8 cellular contexts compared by ENCODE assay signal in the genomic region with DNA sequence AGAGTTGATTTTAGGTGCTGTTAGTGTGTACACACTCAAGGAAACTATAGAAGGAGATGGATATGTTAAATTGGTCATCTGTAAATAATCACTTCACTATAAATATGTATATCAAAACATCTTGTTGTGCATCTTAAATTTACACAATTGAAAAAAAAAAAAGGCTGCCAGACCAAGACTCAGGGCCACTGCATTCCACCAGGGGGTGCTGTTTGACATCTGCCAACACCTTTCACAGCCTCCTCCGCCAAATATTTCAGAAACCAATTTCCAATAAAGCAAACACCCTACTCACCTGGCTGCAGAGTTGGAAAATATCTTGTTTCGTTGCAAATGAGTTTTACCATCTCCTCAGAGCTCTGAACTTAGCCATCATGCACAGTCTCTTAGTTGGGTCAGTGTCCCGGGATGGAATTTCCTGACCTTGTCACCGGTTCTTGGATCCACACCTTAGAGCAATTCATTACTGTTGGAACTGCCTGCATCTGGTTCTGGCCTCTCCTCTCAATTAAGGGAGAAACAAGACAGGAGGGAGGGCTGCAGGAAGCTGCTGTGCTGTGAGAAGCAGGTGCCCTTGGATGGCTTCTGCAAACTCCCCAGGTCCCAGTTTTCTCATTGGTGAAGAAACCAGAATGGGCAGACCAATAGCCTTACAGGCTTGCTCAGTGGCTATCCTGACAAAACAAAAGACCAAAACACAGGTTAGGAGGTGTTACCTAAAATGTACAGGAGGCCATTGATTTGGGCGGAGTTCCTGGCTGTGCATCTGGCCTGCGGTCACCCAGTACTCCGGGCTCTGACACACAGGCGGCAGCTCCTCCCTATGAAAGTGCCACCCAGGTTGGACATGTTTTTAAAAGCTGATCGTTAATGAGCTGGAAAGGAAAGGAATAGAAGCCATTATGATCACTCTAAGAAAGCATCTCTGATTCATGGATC.
DNase-seq lines count a peak whose midpoint lies in the region; ATAC-seq and TF ChIP-seq lines count a peak whose summit lies in the region.

No MANE protein-coding gene starts in this region.

- H3K4me3 ChIP-seq in AG09309 (ENCODE audit: control insufficient read depth, low read depth, low read length) (no peak overlapping the region), HAP-1 (no peak overlapping the region), NT2/D1 (ENCODE audit: insufficient read length, low read depth) (no peak overlapping the region)

- H3K9ac ChIP-seq in NT2/D1 (ENCODE audit: insufficient read length, low read depth): no peak overlapping the region

- in situ Hi-C loops in HAP-1 (cut with MboI; ENCODE audit: low sequenced_read_pairs): no loop called here

- DNase-seq in AG09309 (ENCODE audit: low read depth) (peak; percentile 17), HAP-1 (ENCODE audit: low spot score in 2 of 2) (peak; percentile 3 to 54), NT2/D1 (ENCODE audit: low read depth, low spot score) (peak; percentile 58), germinal center (ENCODE audit: low spot score) (peak; percentile 32), putamen (ENCODE audit: low spot score) (peak; percentile 12)
- peak; percentile 67 to 75 for DNase-seq in activated T-cell treated with anti-CD3 and anti-CD28 coated beads, Interleukin-2, amount 50 U/mL, for 48 hours

- ATAC-seq in HG03342 (IDR thresholded peaks at IDR 0.05; ENCODE audit: unreplicated experiment): no peak
- no peak for ATAC-seq in GM19351 (IDR thresholded peaks at IDR 0.05; ENCODE audit: unreplicated experiment)

- no peaks in the 10 kb centered on the region for H3K36me3 ChIP-seq in HAP-1 (replicated peaks)
- no peaks in the 10 kb centered on the region for H3K36me3 ChIP-seq in NT2/D1 (ENCODE audit: insufficient read depth, insufficient read length, low read length)

- H3K27me3 ChIP-seq in HAP-1 (ENCODE audit: low read depth): no peaks in the 10 kb centered on the region
- H3K27me3 ChIP-seq in NT2/D1 (ENCODE audit: insufficient read depth, insufficient read length): no peaks in the 10 kb centered on the region

- H3K4me1 ChIP-seq in HAP-1: no peaks in the 10 kb centered on the region
- H3K4me1 ChIP-seq in NT2/D1 (ENCODE audit: insufficient read depth, insufficient read length): peaks cover 12% of the 10 kb centered on the region

- H3K9me3 ChIP-seq in HAP-1 (no peaks in the 10 kb centered on the region), NT2/D1 (ENCODE audit: insufficient read depth, low read length) (no peaks in the 10 kb centered on the region)

- TF ChIP-seq CTCF in AG09309 (IDR thresholded peaks at IDR 0.05; ENCODE audit: control insufficient read depth, insufficient read depth, low read depth, low read length, missing control alignments): peak; percentile 81

Comparison
In these comparisons a context has a peak if more than half of its experiments do, and no peak if none do; other contexts are left out.
1. DNase-seq: peak in every context shown above with its lines; median percentile 71 in activated T-cell treated with anti-CD3 and anti-CD28 coated beads, Interleukin-2, amount 50 U/mL, for 48 hours; 58 in NT2/D1; 32 in germinal center; 28 in HAP-1; 17 in AG09309; 12 in putamen.